ENCODE assay signal across 1 cellular context in the genomic region with DNA sequence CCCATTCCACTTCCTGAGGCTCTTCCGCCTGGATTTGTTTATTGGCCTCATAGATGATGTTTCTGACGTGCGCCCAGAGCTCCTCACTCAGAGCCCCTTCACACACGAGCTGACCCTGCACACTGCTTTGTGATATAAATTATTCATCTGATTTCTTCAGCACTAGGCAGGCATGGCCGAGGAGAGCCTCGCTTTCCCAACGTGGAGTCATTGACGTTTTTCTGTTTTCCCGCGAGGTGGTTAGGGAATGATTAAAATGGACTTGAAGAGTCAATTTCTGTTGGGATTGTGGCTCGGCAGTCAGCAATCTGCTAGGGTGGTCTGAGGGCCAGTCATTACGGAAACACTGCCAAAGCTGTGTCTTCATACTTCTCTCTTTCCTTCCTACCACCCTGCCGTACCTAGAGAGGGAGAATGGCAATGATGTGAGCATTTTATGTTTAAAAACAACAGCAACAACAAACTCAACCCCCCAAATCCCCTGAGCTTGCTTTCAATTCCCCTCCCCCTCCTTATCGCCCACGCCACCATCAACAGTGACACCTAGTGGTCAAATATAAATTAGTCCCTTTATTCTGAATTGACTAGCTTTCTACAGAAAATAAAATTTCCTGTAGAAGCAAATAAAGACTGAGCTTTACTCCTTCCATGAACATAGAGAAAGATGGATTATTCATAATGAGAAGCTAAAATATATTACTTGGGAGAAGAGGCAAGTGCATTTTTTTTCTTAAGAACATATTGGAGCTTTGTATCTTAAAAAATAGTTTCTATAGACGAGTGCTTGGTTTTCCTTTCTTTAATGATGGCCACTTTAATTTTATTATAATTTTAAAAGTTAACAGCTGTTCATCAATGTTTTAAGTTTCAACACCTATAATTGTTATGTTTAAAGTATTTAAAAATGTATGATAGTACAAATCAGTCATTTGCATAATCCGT.
TF ChIP-seq lines count a peak whose summit lies in the region.

No MANE protein-coding gene starts in this region.

TF ChIP-seq in WTC11, 78 proteins besides CTCF, POLR2A, EP300 and RAD21:
- no peak for TF ChIP-seq ARID4B (CRISPR knock-in tag; IDR thresholded peaks at IDR 0.05; ENCODE audit: borderline replicate concordance)
- no peak for TF ChIP-seq AFF4 (CRISPR knock-in tag; IDR thresholded peaks at IDR 0.05; ENCODE audit: borderline replicate concordance)
- no peak for TF ChIP-seq TP53 (CRISPR knock-in tag; IDR thresholded peaks at IDR 0.05)
- TF ChIP-seq ELF4 (CRISPR knock-in tag; IDR thresholded peaks at IDR 0.05; ENCODE audit: low read depth): no peak
- no peak for TF ChIP-seq ZNF219 (CRISPR knock-in tag; IDR thresholded peaks at IDR 0.05; ENCODE audit: borderline replicate concordance)
- no peak for TF ChIP-seq GRHL2 (CRISPR knock-in tag; IDR thresholded peaks at IDR 0.05; ENCODE audit: insufficient replicate concordance, severe bottlenecking)
- TF ChIP-seq FOXJ3 (CRISPR knock-in tag; IDR thresholded peaks at IDR 0.05; ENCODE audit: borderline replicate concordance): no peak
- TF ChIP-seq, protein P1, sequence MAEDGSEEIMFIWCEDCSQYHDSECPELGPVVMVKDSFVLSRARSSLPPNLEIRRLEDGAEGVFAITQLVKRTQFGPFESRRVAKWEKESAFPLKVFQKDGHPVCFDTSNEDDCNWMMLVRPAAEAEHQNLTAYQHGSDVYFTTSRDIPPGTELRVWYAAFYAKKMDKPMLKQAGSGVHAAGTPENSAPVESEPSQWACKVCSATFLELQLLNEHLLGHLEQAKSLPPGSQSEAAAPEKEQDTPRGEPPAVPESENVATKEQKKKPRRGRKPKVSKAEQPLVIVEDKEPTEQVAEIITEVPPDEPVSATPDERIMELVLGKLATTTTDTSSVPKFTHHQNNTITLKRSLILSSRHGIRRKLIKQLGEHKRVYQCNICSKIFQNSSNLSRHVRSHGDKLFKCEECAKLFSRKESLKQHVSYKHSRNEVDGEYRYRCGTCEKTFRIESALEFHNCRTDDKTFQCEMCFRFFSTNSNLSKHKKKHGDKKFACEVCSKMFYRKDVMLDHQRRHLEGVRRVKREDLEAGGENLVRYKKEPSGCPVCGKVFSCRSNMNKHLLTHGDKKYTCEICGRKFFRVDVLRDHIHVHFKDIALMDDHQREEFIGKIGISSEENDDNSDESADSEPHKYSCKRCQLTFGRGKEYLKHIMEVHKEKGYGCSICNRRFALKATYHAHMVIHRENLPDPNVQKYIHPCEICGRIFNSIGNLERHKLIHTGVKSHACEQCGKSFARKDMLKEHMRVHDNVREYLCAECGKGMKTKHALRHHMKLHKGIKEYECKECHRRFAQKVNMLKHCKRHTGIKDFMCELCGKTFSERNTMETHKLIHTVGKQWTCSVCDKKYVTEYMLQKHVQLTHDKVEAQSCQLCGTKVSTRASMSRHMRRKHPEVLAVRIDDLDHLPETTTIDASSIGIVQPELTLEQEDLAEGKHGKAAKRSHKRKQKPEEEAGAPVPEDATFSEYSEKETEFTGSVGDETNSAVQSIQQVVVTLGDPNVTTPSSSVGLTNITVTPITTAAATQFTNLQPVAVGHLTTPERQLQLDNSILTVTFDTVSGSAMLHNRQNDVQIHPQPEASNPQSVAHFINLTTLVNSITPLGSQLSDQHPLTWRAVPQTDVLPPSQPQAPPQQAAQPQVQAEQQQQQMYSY (CRISPR knock-in tag; IDR thresholded peaks at IDR 0.05): no peak
- no peak for TF ChIP-seq ETV6 (CRISPR knock-in tag; IDR thresholded peaks at IDR 0.05)
TF ChIP-seq in WTC11: peak in this region for 0.
